In the genomic region with DNA sequence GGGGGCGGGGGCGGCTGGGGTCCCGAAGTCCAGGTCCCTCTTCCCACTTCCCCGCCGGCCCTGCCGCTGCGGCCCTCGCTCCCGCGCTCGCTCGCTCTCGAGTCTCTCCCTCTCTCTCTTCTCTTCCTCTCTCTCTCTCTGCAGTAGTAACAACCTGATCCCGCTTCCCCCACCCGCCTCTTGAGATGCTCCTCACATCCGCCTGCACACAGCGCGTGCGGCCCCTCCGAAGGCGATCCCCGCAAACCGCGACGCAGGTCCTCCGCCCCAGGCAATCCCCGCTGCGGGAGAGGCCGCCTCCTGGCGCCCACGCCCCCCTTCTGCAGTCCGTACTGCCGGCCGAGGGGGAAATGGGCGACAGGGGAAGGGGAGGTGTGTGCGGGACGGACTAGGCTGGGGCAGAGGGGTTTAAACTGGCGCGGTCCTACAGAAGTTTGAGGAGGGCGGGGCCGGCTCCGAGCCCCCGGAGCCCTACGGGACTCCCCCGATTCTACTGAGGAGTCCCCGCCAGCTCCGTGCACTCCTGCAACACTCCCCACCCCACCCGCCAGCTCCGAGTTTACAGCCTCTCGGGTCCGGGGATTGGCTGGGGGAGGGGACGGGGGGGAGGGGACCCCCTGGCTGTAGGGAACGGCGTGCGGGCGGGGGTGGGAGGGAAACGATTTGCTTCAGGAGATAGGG, we compare ENCODE assay signal across 2 cellular contexts. TPM values are rescaled to one million over a fixed set of nuclear protein-coding genes. Genes with fewer than 3 reads are reported as not detected.
"Had no signal": no experiment of that assay in that cellular context is flagged by ENCODE, and none has a peak within 500 bp of the region (broad histone marks: within the 10 kb centered on the region; RNA-seq: fewer than 3 reads in every experiment).

No MANE protein-coding gene starts in this region.

RNA-seq across cellular contexts. Expression of gene GOLGA8T, which starts 57.4 kb away (rescaled TPM):
- total RNA-seq: activated T-helper 1 cell treated with anti-CD3 and anti-CD28 coated beads, Interleukin-12 subunit alpha, Interleukin-12 subunit beta, Interleukin-2, Interleukin-4 antibody, amounts not matched to agents 30 ng/mL and 10 ng/mL and 1 ng/mL, durations not matched to agents 14 hours and 24 hours and 36 hours; progenitor cell of endocrine pancreas had no signal
